2 cellular contexts compared by ENCODE assay signal in the genomic region with DNA sequence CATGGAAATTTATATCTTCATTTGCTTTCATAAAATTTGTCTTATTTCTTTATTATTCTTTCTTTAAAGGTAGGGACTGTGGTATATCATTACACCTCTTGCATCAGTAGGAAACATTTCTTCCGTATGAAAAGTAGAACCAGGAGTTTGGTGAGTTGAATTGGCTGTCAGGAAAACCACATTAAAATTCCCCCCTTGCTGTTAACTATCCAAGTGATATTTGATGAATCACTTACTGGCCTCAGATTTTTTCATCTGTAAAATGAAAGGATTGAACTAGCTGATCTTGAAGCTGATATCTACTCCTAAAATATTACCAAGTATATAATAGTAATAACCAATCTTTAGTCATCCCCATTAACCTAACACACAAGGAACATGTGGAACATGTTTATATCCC.
A peak's percentile ranks its signal among the peaks of the same experiment; 100 is the strongest.
TF ChIP-seq lines count a peak whose summit lies in the region.

No MANE protein-coding gene starts in this region.

TF ChIP-seq in SK-N-SH, 30 proteins besides CTCF, POLR2A, EP300 and RAD21 (continued from another document):
- TF ChIP-seq TCF12 (IDR thresholded peaks at IDR 0.05) (peak; percentile 83), NFIC (IDR thresholded peaks at IDR 0.05; ENCODE audit: borderline replicate concordance) (peak; percentile 39; the same call in 1 of the 2 replicates), RXRA (IDR thresholded peaks at IDR 0.05; ENCODE audit: borderline replicate concordance, low read depth) (0 out of 2 replicates have a peak, but pooled peaks have one; percentile 38)
- TF ChIP-seq, protein P1, sequence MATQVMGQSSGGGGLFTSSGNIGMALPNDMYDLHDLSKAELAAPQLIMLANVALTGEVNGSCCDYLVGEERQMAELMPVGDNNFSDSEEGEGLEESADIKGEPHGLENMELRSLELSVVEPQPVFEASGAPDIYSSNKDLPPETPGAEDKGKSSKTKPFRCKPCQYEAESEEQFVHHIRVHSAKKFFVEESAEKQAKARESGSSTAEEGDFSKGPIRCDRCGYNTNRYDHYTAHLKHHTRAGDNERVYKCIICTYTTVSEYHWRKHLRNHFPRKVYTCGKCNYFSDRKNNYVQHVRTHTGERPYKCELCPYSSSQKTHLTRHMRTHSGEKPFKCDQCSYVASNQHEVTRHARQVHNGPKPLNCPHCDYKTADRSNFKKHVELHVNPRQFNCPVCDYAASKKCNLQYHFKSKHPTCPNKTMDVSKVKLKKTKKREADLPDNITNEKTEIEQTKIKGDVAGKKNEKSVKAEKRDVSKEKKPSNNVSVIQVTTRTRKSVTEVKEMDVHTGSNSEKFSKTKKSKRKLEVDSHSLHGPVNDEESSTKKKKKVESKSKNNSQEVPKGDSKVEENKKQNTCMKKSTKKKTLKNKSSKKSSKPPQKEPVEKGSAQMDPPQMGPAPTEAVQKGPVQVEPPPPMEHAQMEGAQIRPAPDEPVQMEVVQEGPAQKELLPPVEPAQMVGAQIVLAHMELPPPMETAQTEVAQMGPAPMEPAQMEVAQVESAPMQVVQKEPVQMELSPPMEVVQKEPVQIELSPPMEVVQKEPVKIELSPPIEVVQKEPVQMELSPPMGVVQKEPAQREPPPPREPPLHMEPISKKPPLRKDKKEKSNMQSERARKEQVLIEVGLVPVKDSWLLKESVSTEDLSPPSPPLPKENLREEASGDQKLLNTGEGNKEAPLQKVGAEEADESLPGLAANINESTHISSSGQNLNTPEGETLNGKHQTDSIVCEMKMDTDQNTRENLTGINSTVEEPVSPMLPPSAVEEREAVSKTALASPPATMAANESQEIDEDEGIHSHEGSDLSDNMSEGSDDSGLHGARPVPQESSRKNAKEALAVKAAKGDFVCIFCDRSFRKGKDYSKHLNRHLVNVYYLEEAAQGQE (IDR thresholded peaks at IDR 0.05; ENCODE audit: low read depth, low read length), result no peak
- TF ChIP-seq, protein P2, sequence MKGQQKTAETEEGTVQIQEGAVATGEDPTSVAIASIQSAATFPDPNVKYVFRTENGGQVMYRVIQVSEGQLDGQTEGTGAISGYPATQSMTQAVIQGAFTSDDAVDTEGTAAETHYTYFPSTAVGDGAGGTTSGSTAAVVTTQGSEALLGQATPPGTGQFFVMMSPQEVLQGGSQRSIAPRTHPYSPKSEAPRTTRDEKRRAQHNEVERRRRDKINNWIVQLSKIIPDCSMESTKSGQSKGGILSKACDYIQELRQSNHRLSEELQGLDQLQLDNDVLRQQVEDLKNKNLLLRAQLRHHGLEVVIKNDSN (IDR thresholded peaks at IDR 0.05; ENCODE audit: borderline replicate concordance, low read depth), result no peak

TF ChIP-seq in SK-N-SH treated with all-trans-retinoic acid at 6 μM for 48 hours, 23 proteins besides CTCF, POLR2A, EP300 and RAD21 (continued from another document):
- TF ChIP-seq, protein P3, sequence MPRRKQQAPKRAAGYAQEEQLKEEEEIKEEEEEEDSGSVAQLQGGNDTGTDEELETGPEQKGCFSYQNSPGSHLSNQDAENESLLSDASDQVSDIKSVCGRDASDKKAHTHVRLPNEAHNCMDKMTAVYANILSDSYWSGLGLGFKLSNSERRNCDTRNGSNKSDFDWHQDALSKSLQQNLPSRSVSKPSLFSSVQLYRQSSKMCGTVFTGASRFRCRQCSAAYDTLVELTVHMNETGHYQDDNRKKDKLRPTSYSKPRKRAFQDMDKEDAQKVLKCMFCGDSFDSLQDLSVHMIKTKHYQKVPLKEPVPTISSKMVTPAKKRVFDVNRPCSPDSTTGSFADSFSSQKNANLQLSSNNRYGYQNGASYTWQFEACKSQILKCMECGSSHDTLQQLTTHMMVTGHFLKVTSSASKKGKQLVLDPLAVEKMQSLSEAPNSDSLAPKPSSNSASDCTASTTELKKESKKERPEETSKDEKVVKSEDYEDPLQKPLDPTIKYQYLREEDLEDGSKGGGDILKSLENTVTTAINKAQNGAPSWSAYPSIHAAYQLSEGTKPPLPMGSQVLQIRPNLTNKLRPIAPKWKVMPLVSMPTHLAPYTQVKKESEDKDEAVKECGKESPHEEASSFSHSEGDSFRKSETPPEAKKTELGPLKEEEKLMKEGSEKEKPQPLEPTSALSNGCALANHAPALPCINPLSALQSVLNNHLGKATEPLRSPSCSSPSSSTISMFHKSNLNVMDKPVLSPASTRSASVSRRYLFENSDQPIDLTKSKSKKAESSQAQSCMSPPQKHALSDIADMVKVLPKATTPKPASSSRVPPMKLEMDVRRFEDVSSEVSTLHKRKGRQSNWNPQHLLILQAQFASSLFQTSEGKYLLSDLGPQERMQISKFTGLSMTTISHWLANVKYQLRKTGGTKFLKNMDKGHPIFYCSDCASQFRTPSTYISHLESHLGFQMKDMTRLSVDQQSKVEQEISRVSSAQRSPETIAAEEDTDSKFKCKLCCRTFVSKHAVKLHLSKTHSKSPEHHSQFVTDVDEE (CRISPR knock-in tag; IDR thresholded peaks at IDR 0.05), result no peak
- TF ChIP-seq ZFP3 (CRISPR knock-in tag; IDR thresholded peaks at IDR 0.05), result no peak
- TF ChIP-seq, protein P4, sequence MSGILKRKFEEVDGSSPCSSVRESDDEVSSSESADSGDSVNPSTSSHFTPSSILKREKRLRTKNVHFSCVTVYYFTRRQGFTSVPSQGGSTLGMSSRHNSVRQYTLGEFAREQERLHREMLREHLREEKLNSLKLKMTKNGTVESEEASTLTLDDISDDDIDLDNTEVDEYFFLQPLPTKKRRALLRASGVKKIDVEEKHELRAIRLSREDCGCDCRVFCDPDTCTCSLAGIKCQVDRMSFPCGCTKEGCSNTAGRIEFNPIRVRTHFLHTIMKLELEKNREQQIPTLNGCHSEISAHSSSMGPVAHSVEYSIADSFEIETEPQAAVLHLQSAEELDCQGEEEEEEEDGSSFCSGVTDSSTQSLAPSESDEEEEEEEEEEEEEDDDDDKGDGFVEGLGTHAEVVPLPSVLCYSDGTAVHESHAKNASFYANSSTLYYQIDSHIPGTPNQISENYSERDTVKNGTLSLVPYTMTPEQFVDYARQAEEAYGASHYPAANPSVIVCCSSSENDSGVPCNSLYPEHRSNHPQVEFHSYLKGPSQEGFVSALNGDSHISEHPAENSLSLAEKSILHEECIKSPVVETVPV (CRISPR knock-in tag; IDR thresholded peaks at IDR 0.05), result no peak
